ENCODE assay signal across 22 cellular contexts in the genomic region with DNA sequence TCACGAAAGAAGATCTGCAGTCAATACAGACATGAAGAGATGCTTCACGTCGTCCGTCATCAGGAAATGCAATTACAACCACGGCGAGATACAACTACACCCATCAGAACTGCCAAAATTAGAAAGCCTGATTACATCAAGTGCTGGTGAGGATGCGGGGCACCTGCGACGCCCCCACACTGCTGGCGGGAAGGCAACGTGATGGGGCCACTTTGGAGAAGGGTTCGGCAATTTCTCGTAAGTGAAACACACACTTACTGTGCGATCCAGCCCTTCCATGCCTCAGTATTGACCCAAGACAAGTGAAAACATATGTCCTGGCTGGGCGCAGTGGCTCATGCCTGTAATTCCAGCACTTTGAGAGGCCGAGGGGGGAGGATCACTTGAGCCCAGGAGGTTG.
"Had no signal": no experiment of that assay in that cellular context is flagged by ENCODE, and none has a peak within 500 bp of the region (broad histone marks: within the 10 kb centered on the region; RNA-seq: fewer than 3 reads in every experiment).

No MANE protein-coding gene starts in this region.

- H3K4me1 ChIP-seq: parathyroid adenoma, testis had no signal

- ATAC-seq: effector memory CD8-positive, alpha-beta T cell; sciatic nerve; stimulated activated effector memory CD8-positive, alpha-beta T cell treated with anti-CD3 and anti-CD28 coated beads, Interleukin-12 subunit alpha, Interleukin-12 subunit beta, amount 100 ng/mL, for 72 hours had no signal

- H3K9ac ChIP-seq: neural progenitor cell, parathyroid adenoma had no signal

- FAIRE-seq: endometrium had no signal

- H3K27ac ChIP-seq: esophagus squamous epithelium, neural progenitor cell, parathyroid adenoma, stomach, testis had no signal

- DNase-seq: cortex of kidney; effector memory CD8-positive, alpha-beta T cell; erythroblast; esophagus squamous epithelium; foreskin melanocyte; glutamatergic neuron; hypothalamus; immature natural killer cell; islet precursor cell; mammary epithelial cell; mesendoderm; stimulated activated CD4-positive, alpha-beta T cell treated with anti-CD3 and anti-CD28 coated beads, Interleukin-2, amount 100 ng/mL, for 24 hours; stimulated activated CD4-positive, alpha-beta T cell treated with anti-CD3 and anti-CD28 coated beads, Interleukin-4, amount 100 ng/mL, for 24 hours; stimulated activated naive CD4-positive, alpha-beta T cell treated with Interleukin-2 at 50 U/mL for 16 hours; stomach; testis; tibial artery had no signal

- H3K4me3 ChIP-seq: esophagus squamous epithelium, neural progenitor cell, stomach, testis, tibial artery had no signal

- H3K36me3 ChIP-seq: neural progenitor cell had no signal

- H3K9me3 ChIP-seq: testis, tibial artery had no signal

- H3K27me3 ChIP-seq: esophagus squamous epithelium, neural progenitor cell, stomach, testis, tibial artery had no signal
